ENCODE assay signal across 9 cellular contexts in genomic region chr7:1123721-1124120, GRCh38. TPM values are rescaled to one million over a fixed set of nuclear protein-coding genes. Genes with fewer than 3 reads are reported as not detected.
DNase-seq lines count a peak whose midpoint lies in the region; ATAC-seq lines count a peak whose summit lies in the region.
"Had no signal": no experiment of that assay in that cellular context is flagged by ENCODE, and none has a peak within 500 bp of the region (broad histone marks: within the 10 kb centered on the region; RNA-seq: fewer than 3 reads in every experiment).

No MANE protein-coding gene starts in this region.

- no peaks in the 10 kb centered on the region for H3K4me1 ChIP-seq in duodenal mucosa (ENCODE audit: control insufficient read depth in 1 of 2, insufficient read depth in 2 of 2, low read length in 2 of 2)
- peaks cover 20% of the 10 kb centered on the region for H3K4me1 ChIP-seq in stomach smooth muscle (ENCODE audit: control insufficient read depth, insufficient read depth, low read length)
- H3K4me1 ChIP-seq: HAP-1 had no signal

- H3K9me3 ChIP-seq in duodenal mucosa (ENCODE audit: control insufficient read depth in 1 of 2, low read length in 2 of 2), result no peaks in the 10 kb centered on the region
- no peaks in the 10 kb centered on the region for H3K9me3 ChIP-seq in stomach smooth muscle (ENCODE audit: control insufficient read depth in 2 of 2, low read length in 2 of 2)
- H3K9me3 ChIP-seq: HAP-1 had no signal

- CTCF ChIA-PET in activated CD8-positive, alpha-beta T cell treated with anti-CD3 and anti-CD28 coated beads, Interleukin-2, amount 10 ng/mL, durations not matched to agents 7 days and 5 days (lab: Charles Lee), result no interaction called here

- DNase-seq in HuH-7 (ENCODE audit: low spot score), result peak; percentile 93
- peak; percentile 91 for DNase-seq in left kidney (ENCODE audit: low read depth, low spot score)
- no peak for DNase-seq in activated naive CD4-positive, alpha-beta T cell (lab: John Stamatoyannopoulos, UW)
- no peak for DNase-seq in activated CD8-positive, alpha-beta T cell treated with anti-CD3 and anti-CD28 coated beads, Interleukin-2, amount 10 ng/mL, durations not matched to agents 7 days and 5 days
- DNase-seq in activated T-cell treated with anti-CD3 and anti-CD28 coated beads for 4 hours, result no peak

- ATAC-seq in activated CD8-positive, alpha-beta T cell treated with anti-CD3 and anti-CD28 coated beads, Interleukin-2, amount 10 ng/mL, durations not matched to agents 7 days and 5 days, result no peak
- ATAC-seq in HG02973 (IDR thresholded peaks at IDR 0.05; ENCODE audit: unreplicated experiment), result no peak

- H3K4me1 Mint-ChIP-seq in activated CD8-positive, alpha-beta T cell treated with anti-CD3 and anti-CD28 coated beads, Interleukin-2, amount 10 ng/mL, durations not matched to agents 7 days and 5 days (ENCODE audit: low read depth), result peaks cover 9% of the 10 kb centered on the region

- POLR2A ChIA-PET in activated CD8-positive, alpha-beta T cell treated with anti-CD3 and anti-CD28 coated beads, Interleukin-2, amount 10 ng/mL, durations not matched to agents 7 days and 5 days (lab: Charles Lee), result interaction anchor here (0.6 kb wide), 1 partner anchor 8 kb away, joined by 7 read pairs; no protein-coding TSS in a partner anchor

- peak overlapping the region; percentile 20 for H3K27ac ChIP-seq in duodenal mucosa (ENCODE audit: low read depth, low read length)
- H3K27ac ChIP-seq in stomach smooth muscle (ENCODE audit: low read length), result peak overlapping the region; percentile 58

- no peaks in the 10 kb centered on the region for H3K27me3 ChIP-seq in duodenal mucosa (ENCODE audit: control insufficient read depth in 1 of 2, insufficient read depth in 2 of 2, low read length in 2 of 2)
- no peaks in the 10 kb centered on the region for H3K27me3 ChIP-seq in stomach smooth muscle (ENCODE audit: control insufficient read depth in 1 of 2, insufficient read depth in 2 of 2, low read length in 2 of 2)

- H3K27me3 Mint-ChIP-seq in activated CD8-positive, alpha-beta T cell treated with anti-CD3 and anti-CD28 coated beads, Interleukin-2, amount 10 ng/mL, durations not matched to agents 7 days and 5 days (ENCODE audit: low read depth), result no peaks in the 10 kb centered on the region

- H3K27ac Mint-ChIP-seq in activated CD8-positive, alpha-beta T cell treated with anti-CD3 and anti-CD28 coated beads, Interleukin-2, amount 10 ng/mL, durations not matched to agents 7 days and 5 days, result no peak overlapping the region

- H3K9ac ChIP-seq in duodenal mucosa (ENCODE audit: low read depth in 1 of 2, low read length in 2 of 2), result no peak overlapping the region
- H3K9ac ChIP-seq in stomach smooth muscle (ENCODE audit: low read length in 2 of 2), result peak overlapping the region; percentile 51 to 58

- H3K36me3 Mint-ChIP-seq in activated CD8-positive, alpha-beta T cell treated with anti-CD3 and anti-CD28 coated beads, Interleukin-2, amount 10 ng/mL, durations not matched to agents 7 days and 5 days (ENCODE audit: low read depth), result no peaks in the 10 kb centered on the region

- H3K4me3 ChIP-seq in duodenal mucosa (ENCODE audit: low read depth in 1 of 2, low read length in 2 of 2) (no peak overlapping the region), stomach smooth muscle (ENCODE audit: low read length in 2 of 2) (peak overlapping the region; percentile 7 to 55)
- H3K4me3 ChIP-seq: HAP-1 had no signal

- H3K9me3 Mint-ChIP-seq in activated CD8-positive, alpha-beta T cell treated with anti-CD3 and anti-CD28 coated beads, Interleukin-2, amount 10 ng/mL, durations not matched to agents 7 days and 5 days (ENCODE audit: insufficient read depth), result no peaks in the 10 kb centered on the region

- H3K36me3 ChIP-seq in duodenal mucosa (ENCODE audit: control insufficient read depth in 1 of 2, insufficient read depth in 2 of 2, low read length in 2 of 2) (peaks cover 3 to 6% of the 10 kb centered on the region in 2 donors), stomach smooth muscle (ENCODE audit: control insufficient read depth in 2 of 2, insufficient read depth in 2 of 2, low read length in 2 of 2) (peaks cover 6 to 11% of the 10 kb centered on the region in 2 donors)

- no peak overlapping the region for H3K4me3 Mint-ChIP-seq in activated CD8-positive, alpha-beta T cell treated with anti-CD3 and anti-CD28 coated beads, Interleukin-2, amount 10 ng/mL, durations not matched to agents 7 days and 5 days

RNA-seq across cellular contexts. Expression of gene GPER1, which starts 35.8 kb away (rescaled TPM):
- total RNA-seq in activated CD8-positive, alpha-beta T cell treated with anti-CD3 and anti-CD28 coated beads, Interleukin-2, amount 10 ng/mL, durations not matched to agents 7 days and 5 days, result under 1 TPM in 1 of 2 experiments, not detected in 1; 0.13 TPM

RNA-seq across cellular contexts. Expression of gene ZFAND2A, which starts 36.3 kb away (rescaled TPM):
- 10 to 100 TPM; 25.6 to 26.0 TPM for total RNA-seq in activated CD8-positive, alpha-beta T cell treated with anti-CD3 and anti-CD28 coated beads, Interleukin-2, amount 10 ng/mL, durations not matched to agents 7 days and 5 days

Comparison
In these comparisons a context has a peak if more than half of its experiments do, and no peak if none do; other contexts are left out.
1. DNase-seq: peak in HuH-7 (single experiment) and left kidney (single experiment); none in activated naive CD4-positive, alpha-beta T cell (0 of 4), activated CD8-positive, alpha-beta T cell treated with anti-CD3 and anti-CD28 coated beads, Interleukin-2, amount 10 ng/mL, durations not matched to agents 7 days and 5 days (single experiment) and activated T-cell treated with anti-CD3 and anti-CD28 coated beads for 4 hours (single experiment).
2. H3K4me3 ChIP-seq: peak in stomach smooth muscle (2 of 2); none in duodenal mucosa (0 of 2).
3. H3K9ac ChIP-seq: peak in stomach smooth muscle (2 of 2); none in duodenal mucosa (0 of 2).